Comparison of ENCODE assay signal across 25 cellular contexts in the genomic region with DNA sequence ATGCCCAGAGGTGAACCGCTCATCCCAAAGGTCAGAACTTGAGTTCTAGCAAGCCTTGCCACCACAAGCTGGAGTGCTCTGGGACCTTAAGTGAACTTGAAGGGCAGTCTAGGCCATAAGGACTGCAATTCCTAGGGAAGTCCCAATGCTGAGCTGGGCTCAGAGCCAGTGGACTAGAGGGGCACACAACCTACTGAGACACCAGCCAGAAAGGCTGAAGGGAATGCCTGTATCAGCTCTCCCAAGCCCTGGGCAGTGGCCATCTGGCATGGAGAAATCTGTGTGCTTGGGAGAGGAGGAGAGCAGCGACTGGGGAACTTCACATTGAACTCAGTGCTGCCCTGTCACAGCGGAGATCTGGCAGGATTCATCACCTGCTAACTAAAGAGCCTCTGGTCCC.
"Had no signal": no experiment of that assay in that cellular context is flagged by ENCODE, and none has a peak within 500 bp of the region (broad histone marks: within the 10 kb centered on the region; RNA-seq: fewer than 3 reads in every experiment).

No MANE protein-coding gene starts in this region.

- DNase-seq: activated CD4-positive, alpha-beta memory T cell treated with anti-CD3 and anti-CD28 coated beads for 36 hours; activated CD4-positive, alpha-beta T cell treated with anti-CD3 and anti-CD28 coated beads, Interleukin-2, amount 10 ng/mL, durations not matched to agents 24 days and 14 days; activated CD8-positive, alpha-beta memory T cell treated with anti-CD3 and anti-CD28 coated beads, Interleukin-2, amount 50 U/mL, for 48 hours; activated gamma-delta T cell; activated naive CD4-positive, alpha-beta T cell treated with anti-CD3 and anti-CD28 coated beads, Interleukin-2, amount 10 ng/mL, durations not matched to agents 7 days and 5 days; activated naive CD8-positive, alpha-beta T cell treated with anti-CD3 and anti-CD28 coated beads, Interleukin-2, amount 10 ng/mL, durations not matched to agents 7 days and 5 days; activated T-cell treated with anti-CD3 and anti-CD28 coated beads, Interleukin-2, amount 50 U/mL, for 24 hours; amniotic stem cell; brain microvascular endothelial cell; central memory CD4-positive, alpha-beta T cell; dermis blood vessel endothelial cell; effector CD4-positive, alpha-beta T cell; foreskin melanocyte; mammary epithelial cell; sigmoid colon; small intestine; stimulated activated CD4-positive, alpha-beta T cell treated with anti-CD3 and anti-CD28 coated beads, Interleukin-4, amount 100 ng/mL, for 24 hours; stimulated activated naive CD8-positive, alpha-beta T cell treated with anti-CD3 and anti-CD28 coated beads, Interleukin-15, amount 100 ng/mL, for 72 hours; T-helper 17 cell; T1000; uterus; WERI-Rb-1 had no signal

- H3K4me3 ChIP-seq: esophagus muscularis mucosa, sigmoid colon, uterus had no signal

- H3K27me3 ChIP-seq: brain microvascular endothelial cell, esophagus muscularis mucosa, sigmoid colon, uterus had no signal

- H3K27ac ChIP-seq: brain microvascular endothelial cell, esophagus muscularis mucosa, sigmoid colon, uterus, WERI-Rb-1 had no signal

- H3K36me3 ChIP-seq: brain microvascular endothelial cell, esophagus muscularis mucosa, sigmoid colon, uterus, WERI-Rb-1 had no signal

- ATAC-seq: activated CD4-positive, CD25-positive, alpha-beta regulatory T cell treated with anti-CD3 and anti-CD28 coated beads, Interleukin-2, amount 50 U/mL, for 24 hours; stimulated activated effector memory CD8-positive, alpha-beta T cell treated with anti-CD3 and anti-CD28 coated beads, Interleukin-12 subunit alpha, Interleukin-12 subunit beta, amount 100 ng/mL, for 72 hours; stimulated activated naive CD8-positive, alpha-beta T cell treated with anti-CD3 and anti-CD28 coated beads, Interleukin-15, amount 100 ng/mL, for 72 hours; T-helper 17 cell had no signal

- H3K4me1 ChIP-seq: esophagus muscularis mucosa, sigmoid colon, uterus had no signal
